ENCODE assay signal across 10 cellular contexts in genomic region chr3:58035512-58035867, GRCh38. TPM values are rescaled to one million over a fixed set of nuclear protein-coding genes. Genes with fewer than 3 reads are reported as not detected.
A peak's percentile ranks its signal among the peaks of the same experiment; 100 is the strongest.
DNase-seq lines count a peak whose midpoint lies in the region; ATAC-seq and TF ChIP-seq lines count a peak whose summit lies in the region.
"Had no signal": no experiment of that assay in that cellular context is flagged by ENCODE, and none has a peak within 500 bp of the region (broad histone marks: within the 10 kb centered on the region; RNA-seq: fewer than 3 reads in every experiment).

No MANE protein-coding gene starts in this region.

- peaks cover 46% of the 10 kb centered on the region for H3K4me1 Mint-ChIP-seq in MCF 10A (ENCODE audit: insufficient read depth, unreplicated experiment)
- H3K4me1 Mint-ChIP-seq in naive thymus-derived CD8-positive, alpha-beta T cell: peaks cover 25 to 78% (median 73%) of the 10 kb centered on the region in 4 donors

- H3K36me3 ChIP-seq in HAP-1 (replicated peaks): no peaks in the 10 kb centered on the region

- TF ChIP-seq CTCF in C4-2B (conservative IDR thresholded peaks at IDR 0.05): no peak
- TF ChIP-seq CTCF in MCF 10A (IDR thresholded peaks at IDR 0.05; ENCODE audit: unreplicated experiment): no peak

- intact Hi-C loops in MCF 10A (cut with micrococcal nuclease): no loop called here

- ATAC-seq in HG03280 (IDR thresholded peaks at IDR 0.05; ENCODE audit: unreplicated experiment) (peak; percentile 5), HG02840 (IDR thresholded peaks at IDR 0.05; ENCODE audit: low FRiP score, unreplicated experiment) (no peak)
- ATAC-seq in naive thymus-derived CD8-positive, alpha-beta T cell: no peak

- H3K4me3 ChIP-seq in HAP-1: no peak overlapping the region

- peaks cover 6% of the 10 kb centered on the region; the same call in 1 of the 2 replicates for H3K4me1 ChIP-seq in HAP-1

- in situ Hi-C loops in HAP-1 (cut with MboI; ENCODE audit: low sequenced_read_pairs): no loop called here

- DNase-seq in MCF 10A (ENCODE audit: unreplicated experiment) (no peak), iPS-NIHi11 (ENCODE audit: low spot score) (no peak), NCI-H69 (lab: John Stamatoyannopoulos, UW) (no peak), HAP-1 (ENCODE audit: low spot score in 2 of 2) (no peak)
- DNase-seq in naive thymus-derived CD8-positive, alpha-beta T cell: no peak
- DNase-seq: HCEC 1CT, NCI-H1694 treated with DMSO at 0.1 percent for 48 hours had no signal

- H3K36me3 Mint-ChIP-seq in MCF 10A (ENCODE audit: insufficient read depth, unreplicated experiment): peaks cover 18% of the 10 kb centered on the region
- H3K36me3 Mint-ChIP-seq in naive thymus-derived CD8-positive, alpha-beta T cell: peaks cover 0 to 13% (median 3%) of the 10 kb centered on the region in 3 donors

- H3K9me3 ChIP-seq in HAP-1: no peaks in the 10 kb centered on the region

- H3K27ac ChIP-seq in C4-2B: peak overlapping the region; percentile 99

- no TSS peak for BruUV-seq in MCF 10A (replicated peaks; lab: Mats Ljungman, UMichigan)

- POLR2A ChIA-PET in MCF 10A (lab: Yijun Ruan, JAX): interaction anchor here (0.9 to 2.0 kb wide), 3 partner anchors 9 to 14 kb away, joined by 3 to 6 read pairs (median 3); no protein-coding TSS in a partner anchor
- POLR2A ChIA-PET in naive thymus-derived CD8-positive, alpha-beta T cell (lab: Charles Lee): interaction anchor here (1.0 to 1.5 kb wide), 3 partner anchors 24 to 83 kb away, joined by 3 to 8 read pairs (median 4); no protein-coding TSS in a partner anchor

- H3K9me3 Mint-ChIP-seq in MCF 10A (ENCODE audit: unreplicated experiment): no peaks in the 10 kb centered on the region
- no peaks in the 10 kb centered on the region for H3K9me3 Mint-ChIP-seq in naive thymus-derived CD8-positive, alpha-beta T cell

- CTCF ChIA-PET in MCF 10A (lab: Yijun Ruan, JAX): interaction anchor here (0.6 to 1.2 kb wide), 6 partner anchors 9 to 353 kb away, joined by 3 read pairs; no protein-coding TSS in a partner anchor

- H3K27ac Mint-ChIP-seq in MCF 10A (ENCODE audit: low read depth, unreplicated experiment): peak overlapping the region; percentile 52
- peak overlapping the region; percentile 75 to 99 (median 98) for H3K27ac Mint-ChIP-seq in naive thymus-derived CD8-positive, alpha-beta T cell

- H3K27me3 ChIP-seq in HAP-1 (ENCODE audit: low read depth): no peaks in the 10 kb centered on the region

- H3K4me3 Mint-ChIP-seq in MCF 10A (ENCODE audit: unreplicated experiment): no peak overlapping the region
- peak overlapping the region; percentile 45 to 85 (median 73) for H3K4me3 Mint-ChIP-seq in naive thymus-derived CD8-positive, alpha-beta T cell

- no peaks in the 10 kb centered on the region for H3K27me3 Mint-ChIP-seq in MCF 10A (ENCODE audit: insufficient read depth, unreplicated experiment)
- no peaks in the 10 kb centered on the region for H3K27me3 Mint-ChIP-seq in naive thymus-derived CD8-positive, alpha-beta T cell

RNA-seq across cellular contexts. Expression of gene FLNB, which starts 27.3 kb away (rescaled TPM):
- total RNA-seq in MCF 10A (2022): 580 and 593 TPM in 2 replicates
- 10 to 100 TPM; 75.2 to 76.7 TPM for total RNA-seq in naive thymus-derived CD8-positive, alpha-beta T cell
- polyA plus RNA-seq in naive thymus-derived CD8-positive, alpha-beta T cell: 10 to 100 TPM; 11.8 to 32.2 (median 24.4) TPM
